8 cellular contexts compared by ENCODE assay signal in genomic region chr6:30554962-30555361, GRCh38. TPM values are rescaled to one million over a fixed set of nuclear protein-coding genes. Genes with fewer than 3 reads are reported as not detected.
DNase-seq lines count a peak whose midpoint lies in the region; ATAC-seq and TF ChIP-seq lines count a peak whose summit lies in the region.

No MANE protein-coding gene starts in this region.

- ATAC-seq in WTC11, result no peak
- ATAC-seq in HG02884 (IDR thresholded peaks at IDR 0.05; ENCODE audit: unreplicated experiment), result no peak
- ATAC-seq in GM21515 (IDR thresholded peaks at IDR 0.05; ENCODE audit: unreplicated experiment), result no peak

- H3K9me2 ChIP-seq in GM23248 (ENCODE audit: insufficient read depth), result no peaks in the 10 kb centered on the region

- TF ChIP-seq CTCF in WTC11 (IDR thresholded peaks at IDR 0.05) (no peak), foreskin fibroblast (IDR thresholded peaks at IDR 0.05; ENCODE audit: low read depth, low read length) (no peak), GM10248 (IDR thresholded peaks at IDR 0.05; ENCODE audit: control extremely low read depth, extremely low read depth, low read depth, missing control alignments) (no peak)

- peak overlapping the region; percentile 96 for H3K9ac ChIP-seq in GM23248

- CTCF ChIA-PET in WTC11 (lab: Charles Lee) (interaction anchor here (0.6 to 3.4 kb wide), 11 partner anchors 10 to 1030 kb away, joined by 3 to 38 read pairs (median 4); partner anchors contain the start of gene ABCF1), GM10248 (lab: Yijun Ruan, JAX) (interaction anchor here (1.2 to 6.9 kb wide), 5 partner anchors 12 to 167 kb away, joined by 4 to 100 read pairs (median 6); no protein-coding TSS in a partner anchor)

- 5 to 7% methylated on average over 8 of the region's 8 CpGs for WGBS in GM23248 (ENCODE audit: low coverage in 1 of 2, low lambda C conversion rate in 2 of 2, missing lambda C conversion rate in 2 of 2), 2 experiments

- no peaks in the 10 kb centered on the region for H4K20me1 ChIP-seq in GM23248 (ENCODE audit: insufficient read depth)

- peak overlapping the region; percentile 95 for H3K4me3 ChIP-seq in GM23248
- peak overlapping the region; percentile 94 to 99 for H3K4me3 ChIP-seq in foreskin fibroblast (ENCODE audit: low read depth in 1 of 2, low read length in 2 of 2)
- H3K4me3 ChIP-seq in skeletal muscle cell (ENCODE audit: low read depth, low read length), result peak overlapping the region; percentile 99

- peak overlapping the region; percentile 97 for H3K4me2 ChIP-seq in GM23248 (ENCODE audit: unreplicated experiment)

- H3K27me3 Mint-ChIP-seq in WTC11 (ENCODE audit: low read depth), result no peaks in the 10 kb centered on the region

- peak overlapping the region; percentile 92 for H3K4me3 Mint-ChIP-seq in WTC11

- peak overlapping the region; percentile 92 for H2AFZ ChIP-seq in GM23248

- H3K27ac Mint-ChIP-seq in WTC11, result peak overlapping the region; percentile 54

- H3F3A ChIP-seq in GM23248 (ENCODE audit: insufficient read depth), result 0 out of 2 replicates have a peak, but pooled peaks cover 4% of the 10 kb centered on the region

- H3K4me1 Mint-ChIP-seq in WTC11, result peaks cover 20% of the 10 kb centered on the region

- no peaks in the 10 kb centered on the region for H3K9me3 Mint-ChIP-seq in WTC11

- H3K27me3 ChIP-seq in GM23248 (replicated peaks; ENCODE audit: insufficient read depth), result no peaks in the 10 kb centered on the region

- H3K36me3 Mint-ChIP-seq in WTC11, result peaks cover 47% of the 10 kb centered on the region

- DNase-seq in GM23248 (peak; percentile 45), WTC11 (ENCODE audit: low spot score) (no peak), foreskin fibroblast (no peak), skeletal muscle cell (ENCODE audit: low read depth) (no peak), cortex of kidney (lab: John Stamatoyannopoulos, UW) (no peak), GM10248 (ENCODE audit: extremely low spot score) (no peak)

- POLR2A ChIA-PET in WTC11 (lab: Charles Lee), result interaction anchor here (1.4 kb wide), 1 partner anchor 16 kb away, joined by 5 read pairs; the partner anchor contains the start of gene ABCF1
- POLR2A ChIA-PET in GM10248 (lab: Yijun Ruan, JAX), result interaction anchor here (1.2 to 1.3 kb wide), 2 partner anchors 10 to 60 kb away, joined by 3 to 5 read pairs; no protein-coding TSS in a partner anchor

- in situ Hi-C loops in GM23248 (cut with MboI), result no loop called here

- peaks cover 8% of the 10 kb centered on the region; the same call in 1 of the 2 replicates for H3K36me3 ChIP-seq in GM23248 (ENCODE audit: low read depth)

- H3K79me2 ChIP-seq in GM23248 (ENCODE audit: insufficient read depth), result peaks cover 61% of the 10 kb centered on the region

- H3K9me3 ChIP-seq in GM23248 (ENCODE audit: low read depth), result no peaks in the 10 kb centered on the region

- H3K27ac ChIP-seq in GM23248, result peak overlapping the region; percentile 96

- H3K4me1 ChIP-seq in GM23248 (ENCODE audit: insufficient read depth), result peaks cover 8% of the 10 kb centered on the region; the same call in 1 of the 2 replicates

TF ChIP-seq in WTC11, 78 proteins besides CTCF, POLR2A, EP300 and RAD21:
- no peak for TF ChIP-seq ZNF671 (CRISPR knock-in tag; IDR thresholded peaks at IDR 0.05)
- no peak for TF ChIP-seq MYBL2 (CRISPR knock-in tag; IDR thresholded peaks at IDR 0.05)

RNA-seq across cellular contexts. Expression of gene GNL1, which starts 1.3 kb away (rescaled TPM):
- 62.3 and 64.8 TPM in 2 replicates for total RNA-seq in GM23248 (2014; rRNA removed; shearing (Covaris generic))
- 72.1 and 78.9 TPM in 2 replicates for polyA plus RNA-seq in GM23248 (2016; fragmentation: Nextera tagmentation; extraction: Ambion mirVana)
- total RNA-seq in WTC11 (2021), result 69.1 to 85.7 TPM (median 72.8 TPM) in 3 replicates

RNA-seq across cellular contexts. Expression of gene PRR3, which starts 2.1 kb away (rescaled TPM):
- total RNA-seq in GM23248 (2014; rRNA removed; shearing (Covaris generic)), result 5.2 and 6.5 TPM in 2 replicates
- polyA plus RNA-seq in GM23248 (2016; fragmentation: Nextera tagmentation; extraction: Ambion mirVana), result 7.1 and 7.3 TPM in 2 replicates
- 10.1 to 13.1 TPM (median 10.8 TPM) in 3 replicates for total RNA-seq in WTC11 (2021)

RNA-seq across cellular contexts. Expression of gene ABCF1, which starts 16.3 kb away (rescaled TPM):
- total RNA-seq in GM23248 (2014; rRNA removed; shearing (Covaris generic)), result 31.3 and 42.0 TPM in 2 replicates
- polyA plus RNA-seq in GM23248 (2016; fragmentation: Nextera tagmentation; extraction: Ambion mirVana), result 35.5 and 39.7 TPM in 2 replicates
- total RNA-seq in WTC11 (2021), result 98.7 to 102 TPM (median 101 TPM) in 3 replicates
